ENCODE assay signal across 1 cellular context in genomic region chr5:24005384-24005783, GRCh38.
TF ChIP-seq lines count a peak whose summit lies in the region.

No MANE protein-coding gene starts in this region.

TF ChIP-seq in SK-N-SH treated with all-trans-retinoic acid at 6 μM for 48 hours, 23 proteins besides CTCF, POLR2A, EP300 and RAD21 (continued from another document):
- TF ChIP-seq ZNF8 (CRISPR knock-in tag; IDR thresholded peaks at IDR 0.05) (no peak), ZNF70 (CRISPR knock-in tag; IDR thresholded peaks at IDR 0.05) (no peak), CSDC2 (CRISPR knock-in tag; IDR thresholded peaks at IDR 0.05) (no peak), ESRRG (CRISPR knock-in tag; IDR thresholded peaks at IDR 0.05) (no peak), TCF4 (CRISPR knock-in tag; IDR thresholded peaks at IDR 0.05; ENCODE audit: borderline replicate concordance) (no peak)
- TF ChIP-seq, protein P1, sequence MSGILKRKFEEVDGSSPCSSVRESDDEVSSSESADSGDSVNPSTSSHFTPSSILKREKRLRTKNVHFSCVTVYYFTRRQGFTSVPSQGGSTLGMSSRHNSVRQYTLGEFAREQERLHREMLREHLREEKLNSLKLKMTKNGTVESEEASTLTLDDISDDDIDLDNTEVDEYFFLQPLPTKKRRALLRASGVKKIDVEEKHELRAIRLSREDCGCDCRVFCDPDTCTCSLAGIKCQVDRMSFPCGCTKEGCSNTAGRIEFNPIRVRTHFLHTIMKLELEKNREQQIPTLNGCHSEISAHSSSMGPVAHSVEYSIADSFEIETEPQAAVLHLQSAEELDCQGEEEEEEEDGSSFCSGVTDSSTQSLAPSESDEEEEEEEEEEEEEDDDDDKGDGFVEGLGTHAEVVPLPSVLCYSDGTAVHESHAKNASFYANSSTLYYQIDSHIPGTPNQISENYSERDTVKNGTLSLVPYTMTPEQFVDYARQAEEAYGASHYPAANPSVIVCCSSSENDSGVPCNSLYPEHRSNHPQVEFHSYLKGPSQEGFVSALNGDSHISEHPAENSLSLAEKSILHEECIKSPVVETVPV (CRISPR knock-in tag; IDR thresholded peaks at IDR 0.05), result no peak
- TF ChIP-seq, protein P2, sequence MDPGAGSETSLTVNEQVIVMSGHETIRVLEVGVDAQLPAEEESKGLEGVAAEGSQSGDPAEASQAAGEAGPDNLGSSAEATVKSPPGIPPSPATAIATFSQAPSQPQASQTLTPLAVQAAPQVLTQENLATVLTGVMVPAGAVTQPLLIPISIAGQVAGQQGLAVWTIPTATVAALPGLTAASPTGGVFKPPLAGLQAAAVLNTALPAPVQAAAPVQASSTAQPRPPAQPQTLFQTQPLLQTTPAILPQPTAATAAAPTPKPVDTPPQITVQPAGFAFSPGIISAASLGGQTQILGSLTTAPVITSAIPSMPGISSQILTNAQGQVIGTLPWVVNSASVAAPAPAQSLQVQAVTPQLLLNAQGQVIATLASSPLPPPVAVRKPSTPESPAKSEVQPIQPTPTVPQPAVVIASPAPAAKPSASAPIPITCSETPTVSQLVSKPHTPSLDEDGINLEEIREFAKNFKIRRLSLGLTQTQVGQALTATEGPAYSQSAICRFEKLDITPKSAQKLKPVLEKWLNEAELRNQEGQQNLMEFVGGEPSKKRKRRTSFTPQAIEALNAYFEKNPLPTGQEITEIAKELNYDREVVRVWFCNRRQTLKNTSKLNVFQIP (CRISPR knock-in tag; IDR thresholded peaks at IDR 0.05; ENCODE audit: borderline replicate concordance, low read depth), result no peak
